8 cellular contexts compared by ENCODE assay signal in genomic region chr1:31932491-31933316, GRCh38. TPM values are rescaled to one million over a fixed set of nuclear protein-coding genes. Genes with fewer than 3 reads are reported as not detected.
DNase-seq lines count a peak whose midpoint lies in the region; ATAC-seq and TF ChIP-seq lines count a peak whose summit lies in the region.

No MANE protein-coding gene starts in this region.

- peak overlapping the region; percentile 11; the same call in 1 of the 2 replicates for H2BK20ac ChIP-seq in IMR-90 (ENCODE audit: low read depth, low read length)

- no peak for TF ChIP-seq POLR2A in IMR-90 (IDR thresholded peaks at IDR 0.05; ENCODE audit: low read depth, low read length)

- H2BK120ac ChIP-seq in IMR-90 (ENCODE audit: low read depth, low read length), result no peak overlapping the region

- no peak overlapping the region; the same call in 1 of the 2 replicates for H3K4ac ChIP-seq in IMR-90 (ENCODE audit: low read depth, low read length)

- H3K18ac ChIP-seq in IMR-90 (ENCODE audit: low read depth, low read length), result no peak overlapping the region

- peak overlapping the region; percentile 66 for H3K4me2 ChIP-seq in IMR-90 (ENCODE audit: low read depth, low read length)

- H3K36me3 Mint-ChIP-seq in CD4-positive, CD25-positive, alpha-beta regulatory T cell, result peaks cover 4% of the 10 kb centered on the region

- BruUV-seq in IMR-90 (replicated peaks; lab: Mats Ljungman, UMichigan), result no TSS peak

- DNase-seq in CD4-positive, CD25-positive, alpha-beta regulatory T cell, result no peak
- DNase-seq in IMR-90, result peak; percentile 41
- DNase-seq in ascending aorta (ENCODE audit: low spot score in 2 of 2), result no peak
- DNase-seq in mucosa of descending colon, result no peak
- no peak for DNase-seq in NCI-H146 treated with DMSO at 0.1 percent for 48 hours (lab: John Stamatoyannopoulos, UW; ENCODE audit: unreplicated experiment)
- DNase-seq in NCI-H2107 (lab: John Stamatoyannopoulos, UW), result no peak
- DNase-seq in occipital lobe (lab: John Stamatoyannopoulos, UW), result no peak

- H2AK9ac ChIP-seq in IMR-90 (replicated peaks; ENCODE audit: low read depth, low read length, poor library complexity), result no peak overlapping the region

- H3K4me1 ChIP-seq in CD4-positive, CD25-positive, alpha-beta regulatory T cell (ENCODE audit: control insufficient read depth, insufficient read depth, low read length, poor library complexity, severe bottlenecking), result peaks cover 86% of the 10 kb centered on the region
- H3K4me1 ChIP-seq in IMR-90 (ENCODE audit: control insufficient read depth, insufficient read depth, low read length) (peaks cover 18% of the 10 kb centered on the region), ascending aorta (peaks cover 22 to 63% of the 10 kb centered on the region in 2 donors), mucosa of descending colon (ENCODE audit: low read depth) (peaks cover 67% of the 10 kb centered on the region)

- H3K4me1 Mint-ChIP-seq in CD4-positive, CD25-positive, alpha-beta regulatory T cell, result peaks cover 53 to 91% (median 65%) of the 10 kb centered on the region in 4 donors

- peaks cover 0 to 29% of the 10 kb centered on the region in 2 experiments; a peak in 2 of 4 replicates for H3K79me1 ChIP-seq in IMR-90 (ENCODE audit: low read depth in 1 of 2, low read length in 2 of 2)

- H3K27me3 Mint-ChIP-seq in CD4-positive, CD25-positive, alpha-beta regulatory T cell, result no peaks in the 10 kb centered on the region

- intact Hi-C loops in IMR-90 (cut with micrococcal nuclease) (no loop called here), ascending aorta (cut with DNase I) (no loop called here), mucosa of descending colon (cut with DNase I, micrococcal nuclease) (no loop called here)

- H2AK5ac ChIP-seq in IMR-90 (ENCODE audit: low read depth, low read length), result peak overlapping the region; percentile 53

- no peaks in the 10 kb centered on the region for H3K9me3 ChIP-seq in CD4-positive, CD25-positive, alpha-beta regulatory T cell (ENCODE audit: control insufficient read depth in 2 of 2, low read length in 2 of 2)
- H3K9me3 ChIP-seq in IMR-90 (ENCODE audit: control insufficient read depth, insufficient read depth, low read length) (no peaks in the 10 kb centered on the region), ascending aorta (no peaks in the 10 kb centered on the region), mucosa of descending colon (no peaks in the 10 kb centered on the region)

- peak overlapping the region; percentile 81 for H2BK5ac ChIP-seq in IMR-90 (ENCODE audit: low read depth, low read length, poor library complexity, severe bottlenecking)

- H3K36me3 ChIP-seq in CD4-positive, CD25-positive, alpha-beta regulatory T cell (ENCODE audit: control insufficient read depth, insufficient read depth, low read length), result no peaks in the 10 kb centered on the region
- H3K36me3 ChIP-seq in IMR-90 (ENCODE audit: control insufficient read depth, insufficient read depth, low read length), result no peaks in the 10 kb centered on the region
- H3K36me3 ChIP-seq in ascending aorta, result no peaks in the 10 kb centered on the region
- H3K36me3 ChIP-seq in mucosa of descending colon (ENCODE audit: low read depth), result no peaks in the 10 kb centered on the region

- H3K56ac ChIP-seq in IMR-90 (ENCODE audit: extremely low read depth, insufficient read depth, low read length), result no peak overlapping the region; the same call in 1 of the 2 replicates

- H3K23ac ChIP-seq in IMR-90 (ENCODE audit: low read depth, low read length), result peak overlapping the region; percentile 50

- H3K9me3 Mint-ChIP-seq in CD4-positive, CD25-positive, alpha-beta regulatory T cell, result no peaks in the 10 kb centered on the region

- H3K9ac ChIP-seq in IMR-90 (ENCODE audit: low read depth, low read length), result peak overlapping the region; percentile 60; the same call in 1 of the 2 replicates

- dilution Hi-C loops in IMR-90 (cut with HindIII; ENCODE audit: low sequenced_read_pairs, unreplicated experiment), result no loop called here

- peak overlapping the region; percentile 39; the same call in 1 of the 3 replicates for H2BK15ac ChIP-seq in IMR-90 (ENCODE audit: low read depth, low read length)

- H4K91ac ChIP-seq in IMR-90 (ENCODE audit: insufficient read depth, low read depth, low read length), result peak overlapping the region; percentile 17; the same call in 1 of the 2 replicates

- H2AFZ ChIP-seq in IMR-90 (replicated peaks; ENCODE audit: low read length, poor library complexity), result no peak overlapping the region

- H4K8ac ChIP-seq in IMR-90 (ENCODE audit: low read depth in 2 of 2, low read length in 2 of 2), result 0 out of 4 replicates have a peak overlapping the region, but pooled peaks of 1 of the 2 experiments have one; percentile 1

- H3K27me3 ChIP-seq in CD4-positive, CD25-positive, alpha-beta regulatory T cell (ENCODE audit: control insufficient read depth, insufficient read depth, low read length), result no peaks in the 10 kb centered on the region
- H3K27me3 ChIP-seq in IMR-90 (ENCODE audit: control insufficient read depth, insufficient read depth, low read length), result no peaks in the 10 kb centered on the region
- H3K27me3 ChIP-seq in ascending aorta, result no peaks in the 10 kb centered on the region

- CTCF ChIA-PET in IMR-90 (lab: Yijun Ruan, JAX), result no interaction called here

- TF ChIP-seq RAD21 in IMR-90 (IDR thresholded peaks at IDR 0.05; ENCODE audit: low read length), result no peak

- peak overlapping the region; percentile 94 to 99 (median 99) for H3K4me3 Mint-ChIP-seq in CD4-positive, CD25-positive, alpha-beta regulatory T cell

- in situ Hi-C loops in IMR-90 (cut with MboI; ENCODE audit: low sequenced_read_pairs), result no loop called here

- peaks cover 95% of the 10 kb centered on the region for H4K20me1 ChIP-seq in IMR-90 (ENCODE audit: insufficient read depth, low read length)

- H3K4me3 ChIP-seq in CD4-positive, CD25-positive, alpha-beta regulatory T cell (ENCODE audit: low read depth, low read length), result peak overlapping the region; percentile 81
- no peak overlapping the region for H3K4me3 ChIP-seq in IMR-90 (ENCODE audit: insufficient read depth, low read depth, low read length)
- no peak overlapping the region for H3K4me3 ChIP-seq in ascending aorta
- H3K4me3 ChIP-seq in mucosa of descending colon, result no peak overlapping the region

- peak overlapping the region; percentile 67 for H3K14ac ChIP-seq in IMR-90 (replicated peaks; ENCODE audit: low read depth, low read length)

- no peak overlapping the region for H4K5ac ChIP-seq in IMR-90 (ENCODE audit: low read depth, low read length)

- H3K27ac ChIP-seq in CD4-positive, CD25-positive, alpha-beta regulatory T cell (ENCODE audit: insufficient read depth, low read length, poor library complexity, severe bottlenecking), result peak overlapping the region; percentile 66
- H3K27ac ChIP-seq in IMR-90 (ENCODE audit: insufficient read depth, low read length), result peak overlapping the region; percentile 80
- peak overlapping the region; percentile 44 to 97 for H3K27ac ChIP-seq in ascending aorta

- POLR2A ChIA-PET in IMR-90 (lab: Charles Lee; ENCODE audit: unreplicated experiment), result no interaction called here

- peaks cover 16% of the 10 kb centered on the region for H3K9me1 ChIP-seq in IMR-90 (ENCODE audit: insufficient read depth, low read length)

- no peak for TF ChIP-seq CTCF in IMR-90 (conservative IDR thresholded peaks at IDR 0.05; ENCODE audit: low read depth, low read length)
- no peak for TF ChIP-seq CTCF in ascending aorta (IDR thresholded peaks at IDR 0.05)
- no peak for TF ChIP-seq CTCF in mucosa of descending colon (IDR thresholded peaks at IDR 0.05)

- WGBS in IMR-90 (ENCODE audit: extremely low coverage in 2 of 2, insufficient read length in 1 of 2), 2 experiments, result no CpG with 5 or more reads among the region's 6 CpGs

- no peak for ATAC-seq in CD4-positive, CD25-positive, alpha-beta regulatory T cell (ENCODE audit: low read depth in 2 of 2)
- ATAC-seq in IMR-90 (ENCODE audit: low read depth), result no peak
- peak; percentile 26 for ATAC-seq in mucosa of descending colon
- ATAC-seq in HG02759 (IDR thresholded peaks at IDR 0.05; ENCODE audit: unreplicated experiment), result no peak

- peak overlapping the region; percentile 89 to 96 (median 92) for H3K27ac Mint-ChIP-seq in CD4-positive, CD25-positive, alpha-beta regulatory T cell

TF ChIP-seq in IMR-90, 13 proteins besides CTCF, POLR2A, EP300 and RAD21 (continues in another document):
- TF ChIP-seq MXI1 (IDR thresholded peaks at IDR 0.05; ENCODE audit: borderline replicate concordance, low read depth, low read length), result no peak
- TF ChIP-seq MAZ (IDR thresholded peaks at IDR 0.05; ENCODE audit: borderline replicate concordance, low read depth, low read length), result no peak
- TF ChIP-seq SMC3 (IDR thresholded peaks at IDR 0.05; ENCODE audit: low read depth, low read length), result no peak
- TF ChIP-seq BHLHE40 (IDR thresholded peaks at IDR 0.05; ENCODE audit: low read depth, low read length), result no peak
- no peak for TF ChIP-seq CHD1 (IDR thresholded peaks at IDR 0.05; ENCODE audit: low read depth, low read length)
- TF ChIP-seq FOS (IDR thresholded peaks at IDR 0.05; ENCODE audit: low read depth, low read length), result no peak
- TF ChIP-seq RFX5 (IDR thresholded peaks at IDR 0.05; ENCODE audit: low read depth, low read length), result no peak
- no peak for TF ChIP-seq USF2 (IDR thresholded peaks at IDR 0.05; ENCODE audit: low read depth, low read length)
- TF ChIP-seq MAFK (IDR thresholded peaks at IDR 0.05; ENCODE audit: low read depth, low read length), result no peak
- TF ChIP-seq NFE2L2 (IDR thresholded peaks at IDR 0.05; ENCODE audit: low read depth, low read length), result no peak

RNA-seq across cellular contexts. Expression of gene PTP4A2, which starts 5.5 kb away (rescaled TPM):
- total RNA-seq in CD4-positive, CD25-positive, alpha-beta regulatory T cell, result 364 TPM
- polyA plus RNA-seq in CD4-positive, CD25-positive, alpha-beta regulatory T cell, result 100 to 1,000 TPM; 288 to 597 (median 387) TPM
- total RNA-seq in IMR-90 (2012; rRNA removed), result 328 and 537 TPM in 2 replicates
- 99.8 and 135 TPM in 2 replicates for polyA plus RNA-seq in IMR-90 (2012; rRNA removed)
- polyA plus RNA-seq in IMR-90 (2012; cell fraction: cytosol; rRNA removed), result 19.3 and 45.6 TPM in 2 replicates
- 5.8 and 62.3 TPM in 2 replicates for polyA plus RNA-seq in IMR-90 (2012; cell fraction: nucleus; rRNA removed; ENCODE audit: low replicate concordance)
- total RNA-seq in ascending aorta, result 174 TPM
- 100 to 1,000 TPM; 211 to 307 (median 298) TPM for total RNA-seq in mucosa of descending colon
- total RNA-seq in occipital lobe, result 551 TPM
